In genomic region chr16:1543085-1543896, GRCh38 we compare ENCODE assay signal across 9 cellular contexts. TPM values are rescaled to one million over a fixed set of nuclear protein-coding genes. Genes with fewer than 3 reads are reported as not detected.
DNase-seq lines count a peak whose midpoint lies in the region; ATAC-seq and TF ChIP-seq lines count a peak whose summit lies in the region.
"Had no signal": no experiment of that assay in that cellular context is flagged by ENCODE, and none has a peak within 500 bp of the region (broad histone marks: within the 10 kb centered on the region; RNA-seq: fewer than 3 reads in every experiment).

No MANE protein-coding gene starts in this region.

- no peak for TF ChIP-seq CTCF in fibroblast of mammary gland (conservative IDR thresholded peaks at IDR 0.05; ENCODE audit: control insufficient read depth, insufficient read depth, low read depth, low read length)

- H3K4me3 ChIP-seq in fibroblast of mammary gland (ENCODE audit: control insufficient read depth, low read depth, low read length) (no peak overlapping the region), urinary bladder (ENCODE audit: low read depth, low read length) (no peak overlapping the region)

- H3K4me1 ChIP-seq in urinary bladder (ENCODE audit: insufficient read depth): no peaks in the 10 kb centered on the region

- peak overlapping the region; percentile 61 for H3K27ac ChIP-seq in urinary bladder (ENCODE audit: low read depth)

- 54% methylated on average over 30 of the region's 30 CpGs for WGBS in urinary bladder

- peak; percentile 77 for DNase-seq in Daoy (ENCODE audit: low read depth)
- DNase-seq in NAMALWA (ENCODE audit: low spot score): peak; percentile 19
- DNase-seq in activated CD8-positive, alpha-beta memory T cell treated with anti-CD3 and anti-CD28 coated beads, Interleukin-2, amount 50 U/mL, for 4 hours: peak; percentile 62
- DNase-seq in fibroblast of mammary gland (ENCODE audit: low read depth): peak; percentile 87
- peak; percentile 48 for DNase-seq in non-pigmented ciliary epithelial cell (ENCODE audit: low read depth)
- DNase-seq in NCI-H446 (lab: John Stamatoyannopoulos, UW): no peak

- peaks cover 3% of the 10 kb centered on the region for H3K36me3 ChIP-seq in urinary bladder (ENCODE audit: insufficient read depth)

- no peak for ATAC-seq in GM21576 (IDR thresholded peaks at IDR 0.05; ENCODE audit: unreplicated experiment)

RNA-seq across cellular contexts. Expression of gene TMEM204, which starts 9.8 kb away (rescaled TPM):
- 1.1 TPM in 1 of 2 replicates, not detected in the other for total RNA-seq in Daoy (2014; rRNA removed; shearing (Covaris generic))
- 10.0 TPM for total RNA-seq in urinary bladder
- 66.0 TPM for polyA plus RNA-seq in urinary bladder
- total RNA-seq: LHCN-M2 had no signal

RNA-seq across cellular contexts. Expression of gene TELO2, which starts 50.1 kb away (rescaled TPM):
- 19.9 and 44.0 TPM in 2 replicates for total RNA-seq in Daoy (2014; rRNA removed; shearing (Covaris generic))
- 10.6 TPM for total RNA-seq in urinary bladder
- polyA plus RNA-seq in urinary bladder: 39.7 TPM

RNA-seq across cellular contexts. Expression of gene PTX4, which starts 54.5 kb away (rescaled TPM):
- total RNA-seq in Daoy (2014; rRNA removed; shearing (Covaris generic)): not detected in 2 replicates
- total RNA-seq in urinary bladder: not detected
- polyA plus RNA-seq in urinary bladder: 0.10 TPM
- total RNA-seq: LHCN-M2 had no signal

Comparison
In these comparisons a context has a peak if more than half of its experiments do, and no peak if none do; other contexts are left out.
1. DNase-seq: peak in Daoy (single experiment), NAMALWA (single experiment), activated CD8-positive, alpha-beta memory T cell treated with anti-CD3 and anti-CD28 coated beads, Interleukin-2, amount 50 U/mL, for 4 hours (single experiment), fibroblast of mammary gland (single experiment) and non-pigmented ciliary epithelial cell (single experiment); none in NCI-H446 (0 of 2).